Comparison of ENCODE assay signal across 12 cellular contexts in the genomic region with DNA sequence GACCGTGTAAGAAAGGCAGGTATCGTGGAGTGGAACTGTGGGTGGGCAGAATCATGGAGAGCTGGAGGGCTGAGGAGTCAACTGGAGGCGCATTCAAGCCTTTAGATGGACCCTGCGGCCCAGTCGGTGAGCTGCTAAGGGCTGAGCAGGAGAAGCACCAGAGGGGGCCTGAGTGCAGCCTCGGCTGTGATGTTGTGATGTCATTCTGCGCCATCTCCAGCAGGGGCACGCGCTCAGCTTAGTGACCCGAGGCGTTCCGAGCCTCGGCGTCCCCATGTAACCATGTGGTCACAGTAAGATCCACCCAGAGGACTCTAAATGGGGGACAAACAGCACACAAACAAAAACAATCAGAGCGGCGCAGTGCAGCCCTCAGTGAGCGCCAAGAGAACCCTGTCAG.
DNase-seq lines count a peak whose midpoint lies in the region; ATAC-seq and TF ChIP-seq lines count a peak whose summit lies in the region.
"Had no signal": no experiment of that assay in that cellular context is flagged by ENCODE, and none has a peak within 500 bp of the region (broad histone marks: within the 10 kb centered on the region; RNA-seq: fewer than 3 reads in every experiment).

No MANE protein-coding gene starts in this region.

- H3K4me1 ChIP-seq in right atrium auricular region, result peaks cover 0 to 75% of the 10 kb centered on the region in 2 donors
- H3K4me1 ChIP-seq in mesodermal cell (ENCODE audit: control insufficient read depth, insufficient read depth, low read length, poor library complexity, severe bottlenecking), result peaks cover 42% of the 10 kb centered on the region
- peaks cover 5 to 70% (median 61%) of the 10 kb centered on the region in 4 donors for H3K4me1 ChIP-seq in tibial artery

- H3K4me3 ChIP-seq in right atrium auricular region (no peak overlapping the region), mesodermal cell (ENCODE audit: extremely low read depth, insufficient read depth, low read length, poor library complexity, severe bottlenecking) (no peak overlapping the region), tibial artery (no peak overlapping the region)

- 88 to 91% methylated on average over 8 to 15 of the region's 17 CpGs for WGBS in mesodermal cell (ENCODE audit: insufficient coverage in 2 of 2), 2 experiments

- H3K36me3 ChIP-seq in right atrium auricular region (peaks cover 32% of the 10 kb centered on the region), mesodermal cell (ENCODE audit: control insufficient read depth, insufficient read depth, low read length) (peaks cover 92% of the 10 kb centered on the region), tibial artery (peaks cover 0 to 46% (median 27%) of the 10 kb centered on the region in 3 donors)

- H3K9me3 ChIP-seq in right atrium auricular region, result no peaks in the 10 kb centered on the region
- H3K9me3 ChIP-seq in mesodermal cell (ENCODE audit: control insufficient read depth, low read length), result no peaks in the 10 kb centered on the region
- no peaks in the 10 kb centered on the region for H3K9me3 ChIP-seq in tibial artery

- peak; percentile 75 for DNase-seq in cardiac septum (ENCODE audit: low spot score)
- no peak for DNase-seq in right atrium auricular region (ENCODE audit: low spot score)
- no peak for DNase-seq in tibial artery
- DNase-seq in kidney glomerular epithelial cell (lab: John Stamatoyannopoulos, UW), result no peak
- no peak for DNase-seq in activated T-cell treated with anti-CD3 and anti-CD28 coated beads for 4 hours
- DNase-seq: activated CD4-positive, alpha-beta T cell treated with anti-CD3 and anti-CD28 coated beads for 4 hours; activated gamma-delta T cell; AML-193; NCI-H748 treated with DMSO at 0.1 percent for 48 hours had no signal

- peak overlapping the region in 1 of 2 donors; percentile 91 for H3K27ac ChIP-seq in right atrium auricular region
- peak overlapping the region; percentile 20 for H3K27ac ChIP-seq in angular gyrus (ENCODE audit: low read depth, low read length)
- peak overlapping the region; percentile 23 for H3K27ac ChIP-seq in mesodermal cell (ENCODE audit: low read depth, low read length, severe bottlenecking)
- H3K27ac ChIP-seq in tibial artery, result peak overlapping the region; percentile 87 to 95

- intact Hi-C loops in cardiac septum (cut with DNase I), result loop anchor here (5.0 to 10.0 kb wide), 3 partner anchors 100 to 238 kb away; no protein-coding TSS in a partner anchor
- intact Hi-C loops in tibial artery (cut with DNase I; ENCODE audit: low total_unique reads), result loop anchor here (10.0 kb wide), 2 partner anchors 78 to 92 kb away; a partner anchor contains a TSS

- H3K27me3 ChIP-seq in right atrium auricular region (no peaks in the 10 kb centered on the region), tibial artery (no peaks in the 10 kb centered on the region)

- ATAC-seq in HG03442 (IDR thresholded peaks at IDR 0.05; ENCODE audit: unreplicated experiment), result no peak

- TF ChIP-seq CTCF in right atrium auricular region (IDR thresholded peaks at IDR 0.05) (no peak), tibial artery (IDR thresholded peaks at IDR 0.05) (no peak)
